Comparison of ENCODE assay signal across 22 cellular contexts in the genomic region with DNA sequence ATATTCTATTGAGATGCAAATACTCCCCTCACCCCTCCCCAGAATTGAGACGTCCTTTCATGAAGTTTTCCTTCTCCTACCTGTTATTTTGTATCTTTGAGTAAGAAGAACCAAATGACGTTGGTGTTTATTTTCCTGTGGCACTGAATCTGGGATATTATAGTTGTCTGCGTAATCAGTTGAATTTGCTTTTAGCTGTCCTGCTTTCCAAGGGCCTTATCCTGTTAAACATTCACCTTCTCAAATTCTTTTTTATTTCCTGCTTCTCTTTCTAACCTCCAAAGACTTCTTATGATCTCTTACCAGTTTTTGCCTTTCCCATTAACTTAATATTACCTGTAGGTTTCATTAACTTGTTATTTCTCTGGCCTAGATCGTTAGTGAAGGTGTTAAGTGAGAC. TPM values are rescaled to one million over a fixed set of nuclear protein-coding genes. Genes with fewer than 3 reads are reported as not detected.
"Had no signal": no experiment of that assay in that cellular context is flagged by ENCODE, and none has a peak within 500 bp of the region (broad histone marks: within the 10 kb centered on the region; RNA-seq: fewer than 3 reads in every experiment).

No MANE protein-coding gene starts in this region.

- DNase-seq: colonic mucosa; cortex of kidney; dermis blood vessel endothelial cell; dorsolateral prefrontal cortex; effector CD4-positive, alpha-beta T cell; effector memory CD4-positive, alpha-beta T cell; esophagus squamous epithelium; foreskin fibroblast; foreskin melanocyte; gastrocnemius medialis; glutamatergic neuron; head of caudate nucleus; heart right ventricle; hippocampal formation; left lung; left ventricle myocardium superior; lower lobe of right lung; mesenchymal stem cell; naive thymus-derived CD4-positive, alpha-beta T cell had no signal

- H3K27ac ChIP-seq: colonic mucosa, dorsolateral prefrontal cortex, esophagus squamous epithelium, gastrocnemius medialis, heart right ventricle, left lung, lower lobe of right lung had no signal

- H3K9me3 ChIP-seq: colonic mucosa, esophagus squamous epithelium, gastrocnemius medialis, heart right ventricle, left lung, lower lobe of right lung had no signal

- FAIRE-seq: endothelial cell of umbilical vein, islet of Langerhans, keratinocyte had no signal

- H3K4me1 ChIP-seq: colonic mucosa, esophagus squamous epithelium, gastrocnemius medialis, heart right ventricle, left lung, lower lobe of right lung had no signal

- H3K27me3 ChIP-seq: colonic mucosa, dorsolateral prefrontal cortex, esophagus squamous epithelium, gastrocnemius medialis, heart right ventricle, left lung had no signal

- H3K4me3 ChIP-seq: colonic mucosa, dorsolateral prefrontal cortex, esophagus squamous epithelium, gastrocnemius medialis, heart right ventricle, left lung, lower lobe of right lung had no signal

- ATAC-seq: gastrocnemius medialis; heart right ventricle; left lung; left ventricle myocardium superior; lower lobe of right lung; naive thymus-derived CD4-positive, alpha-beta T cell had no signal

- H3K36me3 ChIP-seq: colonic mucosa, esophagus squamous epithelium, gastrocnemius medialis, heart right ventricle, left lung, lower lobe of right lung had no signal

RNA-seq across cellular contexts. Expression of gene TENM2, which starts 57.8 kb away (rescaled TPM):
- total RNA-seq: endothelial cell of umbilical vein; naive thymus-derived CD4-positive, alpha-beta T cell had no signal
- polyA plus RNA-seq: naive thymus-derived CD4-positive, alpha-beta T cell had no signal
